23 cellular contexts compared by ENCODE assay signal in genomic region chr17:57692770-57693169, GRCh38. TPM values are rescaled to one million over a fixed set of nuclear protein-coding genes. Genes with fewer than 3 reads are reported as not detected.
"Had no signal": no experiment of that assay in that cellular context is flagged by ENCODE, and none has a peak within 500 bp of the region (broad histone marks: within the 10 kb centered on the region; RNA-seq: fewer than 3 reads in every experiment).

No MANE protein-coding gene starts in this region.

- H3K4me3 ChIP-seq: ascending aorta, gastrocnemius medialis, heart left ventricle, right atrium auricular region, SJSA1, skin epidermis, stomach, testis, upper lobe of left lung had no signal

- DNase-seq: activated CD4-positive, alpha-beta T cell treated with anti-CD3 and anti-CD28 coated beads for 1 hour; endodermal cell; erythroblast; gastrocnemius medialis; heart left ventricle; stimulated activated CD4-positive, alpha-beta T cell treated with anti-CD3 and anti-CD28 coated beads, Interleukin-4, amount 100 ng/mL, for 4 hours; stimulated activated CD8-positive, alpha-beta memory T cell treated with anti-CD3 and anti-CD28 coated beads, Interleukin-4, amount 100 ng/mL, for 48 hours; stomach; SW 1271; testis; upper lobe of left lung had no signal

- H3K9me3 ChIP-seq: ascending aorta, gastrocnemius medialis, heart left ventricle, right atrium auricular region, testis, upper lobe of left lung had no signal

- H3K27ac ChIP-seq: ascending aorta, gastrocnemius medialis, heart left ventricle, right atrium auricular region, SJSA1, skin epidermis, stomach, testis, upper lobe of left lung had no signal

- ATAC-seq: gastrocnemius medialis, heart left ventricle had no signal

- H3K27ac Mint-ChIP-seq: endodermal cell, progenitor cell of endocrine pancreas had no signal

- H3K4me1 ChIP-seq: ascending aorta, gastrocnemius medialis, right atrium auricular region, SJSA1, testis, upper lobe of left lung had no signal

- H3K36me3 ChIP-seq: ascending aorta, gastrocnemius medialis, heart left ventricle, right atrium auricular region, SJSA1, stomach, upper lobe of left lung had no signal

- H3K27me3 Mint-ChIP-seq: progenitor cell of endocrine pancreas had no signal

- H3K27me3 ChIP-seq: ascending aorta, gastrocnemius medialis, heart left ventricle, right atrium auricular region, SJSA1, testis had no signal

- H3K4me3 Mint-ChIP-seq: endodermal cell had no signal

RNA-seq across cellular contexts. Expression of gene CCDC182, which starts 52.3 kb away (rescaled TPM):
- total RNA-seq: activated CD8-positive, alpha-beta memory T cell treated with anti-CD3 and anti-CD28 coated beads for 36 hours; ascending aorta; bronchial epithelial cell; dermis microvascular lymphatic vessel endothelial cell; gastrocnemius medialis; heart left ventricle; lower leg skin; mesenteric fat pad; omental fat pad; progenitor cell of endocrine pancreas; right atrium auricular region; SJSA1; stomach; upper lobe of left lung had no signal
- polyA plus RNA-seq: heart left ventricle, neural cell, stomach had no signal
